ENCODE assay signal across 30 cellular contexts in the genomic region with DNA sequence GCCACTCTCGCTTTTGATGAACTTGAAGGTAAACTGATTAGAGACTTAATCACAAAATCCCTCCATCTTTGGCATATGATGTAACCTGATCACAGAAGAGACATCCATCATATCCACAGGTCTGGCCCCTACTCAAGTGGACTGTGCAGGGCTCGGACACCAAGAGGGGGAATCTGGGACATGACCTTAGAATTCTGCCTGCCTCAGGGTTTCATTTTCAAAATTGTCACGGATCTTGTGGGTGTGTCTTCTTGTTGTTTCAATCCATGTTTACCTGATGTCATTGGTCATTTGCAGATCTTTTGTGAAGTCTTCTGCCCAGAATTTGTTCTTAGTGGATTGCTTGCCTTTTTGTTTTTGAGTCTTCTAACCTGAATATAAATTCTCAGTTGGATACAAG. TPM values are rescaled to one million over a fixed set of nuclear protein-coding genes. Genes with fewer than 3 reads are reported as not detected.
"Had no signal": no experiment of that assay in that cellular context is flagged by ENCODE, and none has a peak within 500 bp of the region (broad histone marks: within the 10 kb centered on the region; RNA-seq: fewer than 3 reads in every experiment).

No MANE protein-coding gene starts in this region.

- H3K27me3 ChIP-seq: MG63, Peyer's patch had no signal

- H3K36me3 ChIP-seq: MG63, Peyer's patch, SJSA1 had no signal

- H3K4me3 ChIP-seq: MG63, Peyer's patch, SJSA1 had no signal

- H3K9me3 ChIP-seq: Peyer's patch, SJSA1 had no signal

- H3K4me1 ChIP-seq: Peyer's patch, SJSA1 had no signal

- DNase-seq: Kasumi-1, KG1, MG63, NCI-H1092, NCI-H1105, NCI-H1417 treated with DMSO at 0.1 percent for 48 hours, NCI-H1436 treated with DMSO at 0.1 percent for 48 hours, NCI-H1694 treated with DMSO at 0.1 percent for 48 hours, NCI-H187 treated with DMSO at 0.1 percent for 48 hours, NCI-H2029 treated with DMSO at 0.1 percent for 48 hours, NCI-H2081 treated with DMSO at 0.1 percent for 48 hours, NCI-H2107, NCI-H2171, NCI-H226, NCI-H446 treated with DMSO at 0.1 percent for 48 hours, NCI-H510A, NCI-H524, NCI-H526, NCI-H69, NCI-H748 treated with DMSO at 0.1 percent for 48 hours, Peyer's patch, Right ventricle myocardium superior, RPMI8226, SHP77 treated with DMSO at 0.1 percent for 48 hours, T-cell had no signal

- ATAC-seq: SK-N-SH treated with all-trans-retinoic acid at 6 μM for 48 hours, T-cell had no signal

- H3K27ac ChIP-seq: Peyer's patch, SJSA1 had no signal

RNA-seq across cellular contexts. Expression of a gene that starts 5.9 kb away (rescaled TPM):
- total RNA-seq: M059J; OCI-LY7; Peyer's patch; Right ventricle myocardium superior; SJSA1; T-cell; T-helper 1 cell treated with Interleukin-12 subunit alpha and Interleukin-12 subunit beta and Interleukin-4 antibody, amounts not matched to agents 30 ng/mL and 1 ng/mL, for 36 hours had no signal

RNA-seq across cellular contexts. Expression of a gene that starts 12.8 kb away (rescaled TPM):
- total RNA-seq: OCI-LY7; T-helper 1 cell treated with Interleukin-12 subunit alpha and Interleukin-12 subunit beta and Interleukin-4 antibody, amounts not matched to agents 30 ng/mL and 1 ng/mL, for 36 hours had no signal
